ENCODE assay signal across 1 cellular context in genomic region chr12:51941011-51941561, GRCh38.
TF ChIP-seq lines count a peak whose summit lies in the region.

No MANE protein-coding gene starts in this region.

TF ChIP-seq in HepG2, 621 proteins besides CTCF, POLR2A, EP300 and RAD21:
- TF ChIP-seq NFAT5 (CRISPR knock-in tag; IDR thresholded peaks at IDR 0.05) (no peak), POLR2AphosphoS5 (IDR thresholded peaks at IDR 0.05; ENCODE audit: low read depth, low read length) (no peak), ZBTB33 (CRISPR knock-in tag; IDR thresholded peaks at IDR 0.05) (no peak), ZNF850 (CRISPR knock-in tag; conservative IDR thresholded peaks at IDR 0.05) (no peak), NRL (CRISPR knock-in tag; IDR thresholded peaks at IDR 0.05; ENCODE audit: borderline replicate concordance) (no peak), ZNF510 (CRISPR knock-in tag; IDR thresholded peaks at IDR 0.05; ENCODE audit: low read depth) (no peak), CBFB (CRISPR knock-in tag; IDR thresholded peaks at IDR 0.05) (no peak), ATF7 (IDR thresholded peaks at IDR 0.05) (no peak), ATF7 (CRISPR knock-in tag; IDR thresholded peaks at IDR 0.05) (no peak), MBNL3 (CRISPR knock-in tag; conservative IDR thresholded peaks at IDR 0.05) (no peak), ZNF367 (CRISPR knock-in tag; IDR thresholded peaks at IDR 0.05; ENCODE audit: borderline replicate concordance) (no peak)
